9 cellular contexts compared by ENCODE assay signal in the genomic region with DNA sequence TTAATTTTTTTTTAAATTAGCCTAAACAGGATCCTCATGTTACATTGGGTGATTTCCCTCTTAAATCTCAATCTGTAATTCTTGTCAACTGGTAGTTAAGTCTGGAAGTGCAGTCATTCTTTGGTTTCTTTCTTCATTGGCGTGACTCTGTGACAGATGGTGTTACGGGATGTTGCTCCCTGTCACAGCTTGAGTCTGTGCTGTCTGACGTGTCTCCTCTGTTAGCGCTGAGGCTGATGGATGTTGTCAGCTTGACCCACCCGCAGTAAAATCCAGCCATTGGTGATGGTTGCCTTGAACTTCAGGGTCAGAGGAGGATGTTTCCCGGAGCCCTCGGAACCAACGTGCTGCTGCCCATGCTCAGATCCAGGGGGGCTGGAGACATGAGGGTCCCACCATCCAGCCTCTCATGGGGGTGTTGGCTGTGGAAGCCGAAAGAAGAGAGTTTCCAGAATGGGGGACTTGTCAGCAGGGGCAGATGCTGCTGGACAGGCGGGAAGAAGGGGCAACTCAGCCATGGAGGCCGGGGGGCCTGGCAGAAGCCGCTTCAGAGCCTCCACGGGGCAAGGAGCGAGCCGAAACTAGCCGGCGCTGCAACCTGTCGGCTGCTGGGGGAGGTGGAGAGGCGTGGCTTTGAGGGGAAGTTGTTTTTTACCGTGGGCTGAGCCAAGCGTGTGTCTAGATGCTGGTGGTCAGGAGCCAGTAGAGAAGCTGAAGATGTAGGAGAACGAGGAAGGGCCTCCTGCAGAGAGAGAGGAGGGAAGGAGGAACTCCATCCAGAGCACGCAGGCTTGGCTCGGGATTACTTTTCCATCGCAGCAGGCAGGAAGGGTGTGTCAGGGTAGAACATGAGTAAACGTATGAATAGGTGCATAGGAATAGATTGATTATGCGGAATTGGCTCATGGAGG. TPM values are rescaled to one million over a fixed set of nuclear protein-coding genes. Genes with fewer than 3 reads are reported as not detected.
DNase-seq lines count a peak whose midpoint lies in the region; ATAC-seq and TF ChIP-seq lines count a peak whose summit lies in the region.
"Had no signal": no experiment of that assay in that cellular context is flagged by ENCODE, and none has a peak within 500 bp of the region (broad histone marks: within the 10 kb centered on the region; RNA-seq: fewer than 3 reads in every experiment).

No MANE protein-coding gene starts in this region.

- H3K27me3 Mint-ChIP-seq in effector memory CD8-positive, alpha-beta T cell, result no peaks in the 10 kb centered on the region

- ATAC-seq in HG03175 (IDR thresholded peaks at IDR 0.05; ENCODE audit: unreplicated experiment), result no peak
- no peak for ATAC-seq in effector memory CD8-positive, alpha-beta T cell (replicated peaks)

- H3K9ac ChIP-seq in Karpas-422 (ENCODE audit: low read length) (peak overlapping the region; percentile 57), mammary epithelial cell (ENCODE audit: insufficient read depth, low read length) (no peak overlapping the region), mucosa of stomach (ENCODE audit: low read length) (peak overlapping the region; percentile 29)

- H3K9me2 ChIP-seq in Karpas-422 (replicated peaks; ENCODE audit: insufficient read depth, low read length), result no peaks in the 10 kb centered on the region

- H3K4me1 Mint-ChIP-seq in effector memory CD8-positive, alpha-beta T cell (ENCODE audit: low read depth in 2 of 2), result peaks cover 26 to 32% of the 10 kb centered on the region in 2 donors

- BruUV-seq in mammary epithelial cell (replicated peaks; lab: Mats Ljungman, UMichigan), result no TSS peak

- DNase-seq in AG04450 (ENCODE audit: low read depth, low spot score) (no peak), Karpas-422 (peak; percentile 53), mammary epithelial cell (no peak), NCI-H2029 (lab: John Stamatoyannopoulos, UW) (no peak), RPMI8226 (no peak)
- no peak for DNase-seq in effector memory CD8-positive, alpha-beta T cell
- DNase-seq: activated T-cell treated with anti-CD3 and anti-CD28 coated beads for 4 hours had no signal

- intact Hi-C loops in mammary epithelial cell (cut with micrococcal nuclease), result loop anchor here (1.0 kb wide), 1 partner anchor 38 kb away; no protein-coding TSS in a partner anchor

- H3K27me3 ChIP-seq in AG04450 (ENCODE audit: control insufficient read depth, insufficient read depth, low read length), result no peaks in the 10 kb centered on the region
- no peaks in the 10 kb centered on the region for H3K27me3 ChIP-seq in Karpas-422 (ENCODE audit: low read length)
- H3K27me3 ChIP-seq in mammary epithelial cell (ENCODE audit: insufficient read depth, low read length), result no peaks in the 10 kb centered on the region
- no peaks in the 10 kb centered on the region for H3K27me3 ChIP-seq in mucosa of stomach (ENCODE audit: control insufficient read depth, insufficient read depth, low read length)

- no peaks in the 10 kb centered on the region for H3K9me3 Mint-ChIP-seq in effector memory CD8-positive, alpha-beta T cell

- H4K20me1 ChIP-seq in Karpas-422 (ENCODE audit: insufficient read depth, low read depth, low read length) (no peaks in the 10 kb centered on the region), mammary epithelial cell (ENCODE audit: insufficient read depth, low read length) (no peaks in the 10 kb centered on the region)

- H3K36me3 Mint-ChIP-seq in effector memory CD8-positive, alpha-beta T cell (ENCODE audit: insufficient read depth), result peaks cover 48% of the 10 kb centered on the region

- H3K4me1 ChIP-seq in Karpas-422 (ENCODE audit: low read length), result peaks cover 25% of the 10 kb centered on the region
- H3K4me1 ChIP-seq in mammary epithelial cell (ENCODE audit: insufficient read depth, low read length), result peaks cover 45% of the 10 kb centered on the region
- peaks cover 54% of the 10 kb centered on the region for H3K4me1 ChIP-seq in mucosa of stomach (ENCODE audit: control insufficient read depth, insufficient read depth, low read length)

- H3K4me3 Mint-ChIP-seq in effector memory CD8-positive, alpha-beta T cell, result peak overlapping the region in 1 of 2 donors; percentile 28

- H3K27ac Mint-ChIP-seq in effector memory CD8-positive, alpha-beta T cell, result peak overlapping the region in 1 of 2 donors; percentile 83

- H2AFZ ChIP-seq in Karpas-422 (ENCODE audit: low read length) (no peak overlapping the region), mammary epithelial cell (ENCODE audit: low read depth, low read length) (peak overlapping the region; percentile 13)

- H3K79me2 ChIP-seq in Karpas-422 (ENCODE audit: low read length) (peaks cover 62% of the 10 kb centered on the region), mammary epithelial cell (ENCODE audit: insufficient read depth, low read length) (peaks cover 74% of the 10 kb centered on the region)

- H3K4me2 ChIP-seq in Karpas-422 (ENCODE audit: low read depth, low read length, poor library complexity, severe bottlenecking) (peak overlapping the region; percentile 43), mammary epithelial cell (ENCODE audit: insufficient read depth, low read depth, low read length) (peak overlapping the region; percentile 37)

- in situ Hi-C loops in mammary epithelial cell (cut with MboI; ENCODE audit: low sequenced_read_pairs in 2 of 2), result no loop called here

- POLR2A ChIA-PET in AG04450 (lab: Yijun Ruan, JAX), result no interaction called here

- no peak for TF ChIP-seq CTCF in AG04450 (IDR thresholded peaks at IDR 0.05; ENCODE audit: low read depth, low read length)
- no peak for TF ChIP-seq CTCF in mammary epithelial cell (conservative IDR thresholded peaks at IDR 0.05 in 1 of 2, IDR thresholded peaks at IDR 0.05 in 1 of 2; ENCODE audit: extremely low read depth in 1 of 2, insufficient read depth in 1 of 2, low read depth in 1 of 2, low read length in 2 of 2)

- CTCF ChIA-PET in AG04450 (lab: Charles Lee), result interaction anchor here (1.0 to 1.3 kb wide), 6 partner anchors 8 to 49 kb away, joined by 3 to 5 read pairs (median 4); no protein-coding TSS in a partner anchor
- CTCF ChIA-PET in mammary epithelial cell (lab: Charles Lee; ENCODE audit: low non-redundant PET), result interaction anchor here (0.5 to 0.7 kb wide), 3 partner anchors 20 to 648 kb away, joined by 3 to 7 read pairs (median 4); no protein-coding TSS in a partner anchor

- H3K9me3 ChIP-seq in AG04450 (ENCODE audit: control insufficient read depth, insufficient read depth, low read length), result peaks cover 4% of the 10 kb centered on the region; the same call in 1 of the 2 replicates
- H3K9me3 ChIP-seq in Karpas-422 (ENCODE audit: low read length), result no peaks in the 10 kb centered on the region
- H3K9me3 ChIP-seq in mammary epithelial cell (replicated peaks; ENCODE audit: insufficient read depth, low read length), result no peaks in the 10 kb centered on the region
- H3K9me3 ChIP-seq in mucosa of stomach (ENCODE audit: control insufficient read depth, low read length), result no peaks in the 10 kb centered on the region

- H3K27ac ChIP-seq in AG04450 (ENCODE audit: low read depth, low read length) (peak overlapping the region; percentile 21), Karpas-422 (ENCODE audit: low read length) (no peak overlapping the region), mammary epithelial cell (ENCODE audit: insufficient read depth, low read depth, low read length) (peak overlapping the region; percentile 66)

- WGBS in mammary epithelial cell (ENCODE audit: low coverage, missing lambda C conversion rate), result 90% methylated on average over 26 of the region's 27 CpGs

- dilution Hi-C loops in mammary epithelial cell (cut with HindIII; ENCODE audit: low sequenced_read_pairs), result loop anchor here (10.0 kb wide), 2 partner anchors 61 to 341 kb away; no protein-coding TSS in a partner anchor

- H3K36me3 ChIP-seq in Karpas-422 (ENCODE audit: insufficient read depth, low read length), result peaks cover 3% of the 10 kb centered on the region; the same call in 1 of the 2 replicates
- peaks cover 6% of the 10 kb centered on the region for H3K36me3 ChIP-seq in mammary epithelial cell (ENCODE audit: insufficient read depth, low read length)
- no peaks in the 10 kb centered on the region for H3K36me3 ChIP-seq in mucosa of stomach (ENCODE audit: control insufficient read depth, insufficient read depth, low read length)

- no peak overlapping the region for H3K4me3 ChIP-seq in AG04450 (ENCODE audit: low read depth, low read length)
- H3K4me3 ChIP-seq in Karpas-422 (ENCODE audit: low read length), result peak overlapping the region; percentile 42; the same call in 1 of the 2 replicates
- no peak overlapping the region for H3K4me3 ChIP-seq in mammary epithelial cell (replicated peaks in 1 of 3; ENCODE audit: insufficient read depth in 1 of 3, low read depth in 2 of 3, low read length in 3 of 3)
- no peak overlapping the region for H3K4me3 ChIP-seq in mucosa of stomach (ENCODE audit: low read length)

RNA-seq across cellular contexts. Expression of gene SUN1, which starts 3.5 kb away (rescaled TPM):
- polyA plus RNA-seq in AG04450 (2011; rRNA removed) (140 and 159 TPM in 2 replicates), mammary epithelial cell (176 TPM)
- 136 and 191 TPM in 2 replicates for polyA minus RNA-seq in AG04450 (2011; rRNA and poly(A)+ RNA removed)
- total RNA-seq in Karpas-422 (2014; rRNA removed; shearing (Covaris generic); ENCODE audit: low replicate concordance), result 39.6 and 62.1 TPM in 2 replicates
- 100 to 1,000 TPM; 135 to 191 TPM for total RNA-seq in mammary epithelial cell
- 160 TPM for polyA minus RNA-seq in mammary epithelial cell

RNA-seq across cellular contexts. Expression of gene GET4, which starts 40.6 kb away (rescaled TPM):
- polyA plus RNA-seq in AG04450 (2011; rRNA removed), result 13.9 and 18.5 TPM in 2 replicates
- 9.6 and 10.2 TPM in 2 replicates for polyA minus RNA-seq in AG04450 (2011; rRNA and poly(A)+ RNA removed)
- total RNA-seq in Karpas-422 (2014; rRNA removed; shearing (Covaris generic); ENCODE audit: low replicate concordance), result 16.2 and 33.3 TPM in 2 replicates
- 10 to 100 TPM; 26.0 to 40.8 TPM for total RNA-seq in mammary epithelial cell
- polyA plus RNA-seq in mammary epithelial cell, result 28.5 TPM
- polyA minus RNA-seq in mammary epithelial cell, result 24.8 TPM
